In genomic region chr14:34872822-34873590, GRCh38 we compare ENCODE assay signal across 8 cellular contexts. TPM values are rescaled to one million over a fixed set of nuclear protein-coding genes. Genes with fewer than 3 reads are reported as not detected.
DNase-seq lines count a peak whose midpoint lies in the region; ATAC-seq and TF ChIP-seq lines count a peak whose summit lies in the region.

No MANE protein-coding gene starts in this region.

- peak overlapping the region; percentile 99 for H3K9ac ChIP-seq in SU-DHL-6 (ENCODE audit: low read length)

- H3K4me2 ChIP-seq in SU-DHL-6 (ENCODE audit: low read depth, low read length, poor library complexity, severe bottlenecking), result peak overlapping the region; percentile 85

- H3K27me3 ChIP-seq in SU-DHL-6 (ENCODE audit: low read length), result no peaks in the 10 kb centered on the region

- POLR2A ChIA-PET in GM10248 (lab: Yijun Ruan, JAX), result interaction anchor here (0.6 kb wide), 3 partner anchors 173 to 282 kb away, joined by 3 to 6 read pairs (median 4); no protein-coding TSS in a partner anchor

- DNase-seq in COR-L47 (lab: John Stamatoyannopoulos, UW) (peak; percentile 61), omental fat pad (ENCODE audit: low spot score) (no peak), activated gamma-delta T cell (lab: John Stamatoyannopoulos, UW) (no peak), GM10248 (ENCODE audit: extremely low spot score) (no peak)

- ATAC-seq in GM19035 (IDR thresholded peaks at IDR 0.05; ENCODE audit: unreplicated experiment), result peak; percentile 2
- peak; percentile 5 for ATAC-seq in HG03565 (IDR thresholded peaks at IDR 0.05; ENCODE audit: unreplicated experiment)
- ATAC-seq in esophagus mucosa, result peak; percentile 63
- peak; percentile 9 for ATAC-seq in omental fat pad (ENCODE audit: low FRiP score)

- peaks cover 76% of the 10 kb centered on the region for H3K79me2 ChIP-seq in SU-DHL-6 (ENCODE audit: insufficient read depth, low read length)

- H4K20me1 ChIP-seq in SU-DHL-6 (ENCODE audit: low read depth, low read length), result no peaks in the 10 kb centered on the region

- peak overlapping the region; percentile 80 for H3K4me3 ChIP-seq in SU-DHL-6 (ENCODE audit: insufficient read depth, low read length, poor library complexity, severe bottlenecking)

- H2AFZ ChIP-seq in SU-DHL-6 (ENCODE audit: low read depth, low read length, severe bottlenecking), result peak overlapping the region; percentile 84

- peak overlapping the region; percentile 95 for H3K27ac ChIP-seq in SU-DHL-6 (ENCODE audit: low read depth, low read length)

- H3F3A ChIP-seq in SU-DHL-6 (ENCODE audit: insufficient read depth), result peaks cover 19% of the 10 kb centered on the region

- peaks cover 14% of the 10 kb centered on the region; the same call in 1 of the 2 replicates for H3K36me3 ChIP-seq in SU-DHL-6 (ENCODE audit: low read length)

- H3K9me3 ChIP-seq in SU-DHL-6 (ENCODE audit: insufficient read depth, low read length), result no peaks in the 10 kb centered on the region

- TF ChIP-seq CTCF in SU-DHL-6 (IDR thresholded peaks at IDR 0.05; ENCODE audit: insufficient read depth, low read length, poor library complexity, severe bottlenecking), result no peak
- no peak for TF ChIP-seq CTCF in omental fat pad (IDR thresholded peaks at IDR 0.05)
- TF ChIP-seq CTCF in GM10248 (IDR thresholded peaks at IDR 0.05; ENCODE audit: control extremely low read depth, extremely low read depth, low read depth, missing control alignments), result no peak

- CTCF ChIA-PET in GM10248 (lab: Yijun Ruan, JAX), result interaction anchor here (1.6 to 1.8 kb wide), 3 partner anchors 11 to 117 kb away, joined by 3 to 6 read pairs (median 4); no protein-coding TSS in a partner anchor

- no peaks in the 10 kb centered on the region for H3K9me2 ChIP-seq in SU-DHL-6 (replicated peaks; ENCODE audit: insufficient read depth, low read length)

RNA-seq across cellular contexts. Expression of gene BAZ1A, which starts 2.2 kb away (rescaled TPM):
- total RNA-seq in esophagus mucosa (34.6 TPM), omental fat pad (10 to 100 TPM; 22.7 to 86.7 (median 56.0) TPM)

Comparison
In these comparisons a context has a peak if more than half of its experiments do, and no peak if none do; other contexts are left out.
1. ATAC-seq: peak in every context shown above with its lines; median percentile 63 in esophagus mucosa; 9 in omental fat pad; 5 in HG03565; 2 in GM19035.